In the genomic region with DNA sequence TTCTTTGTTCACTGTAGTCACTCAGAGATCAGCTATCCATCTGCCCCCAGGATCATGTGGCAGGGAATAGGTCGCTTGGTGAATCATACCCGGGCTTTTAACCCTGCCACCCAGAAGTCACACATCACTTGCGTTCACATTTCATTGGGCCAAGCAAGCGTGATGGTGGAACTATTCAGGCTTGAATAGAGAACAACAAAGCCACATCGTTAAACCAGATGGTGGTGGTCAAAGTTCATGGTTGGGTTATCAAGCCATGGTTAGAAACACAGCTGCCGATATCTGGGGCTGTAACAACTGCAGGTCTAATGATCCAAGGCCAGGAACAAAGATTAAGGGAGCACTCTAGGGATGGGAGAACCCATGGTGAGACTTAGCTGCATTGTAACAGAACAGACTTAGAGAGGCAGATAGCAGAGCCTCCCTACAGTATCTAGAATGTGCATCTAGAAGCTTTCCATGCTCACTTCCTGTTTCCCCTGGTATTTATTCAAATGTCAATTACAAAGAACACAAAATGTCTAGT, we compare ENCODE assay signal across 9 cellular contexts. TPM values are rescaled to one million over a fixed set of nuclear protein-coding genes. Genes with fewer than 3 reads are reported as not detected.
DNase-seq lines count a peak whose midpoint lies in the region; ATAC-seq, FAIRE-seq and TF ChIP-seq lines count a peak whose summit lies in the region.
"Had no signal": no experiment of that assay in that cellular context is flagged by ENCODE, and none has a peak within 500 bp of the region (broad histone marks: within the 10 kb centered on the region; RNA-seq: fewer than 3 reads in every experiment).

No MANE protein-coding gene starts in this region.

- DNase-seq in NCI-H146 (lab: John Stamatoyannopoulos, UW), result peak; percentile 59
- peak; percentile 59 to 66 for DNase-seq in memory B cell (ENCODE audit: low spot score in 2 of 2)
- DNase-seq in endothelial cell (ENCODE audit: low spot score), result no peak
- DNase-seq in urothelium cell line (ENCODE audit: low spot score), result no peak
- DNase-seq in HuH-7.5 (ENCODE audit: low spot score), result no peak
- DNase-seq in lower lobe of right lung, result no peak

- H3K27ac ChIP-seq in lower lobe of right lung, result no peak overlapping the region

- intact Hi-C loops in lower lobe of right lung (cut with DNase I), result no loop called here

- FAIRE-seq in urothelium cell line (lab: Jason Lieb, UNC), result no peak

- H3K9me3 ChIP-seq in lower lobe of right lung, result no peaks in the 10 kb centered on the region

- no peaks in the 10 kb centered on the region for H3K27me3 Mint-ChIP-seq in memory B cell
- no peaks in the 10 kb centered on the region for H3K27me3 Mint-ChIP-seq in endothelial cell (ENCODE audit: unreplicated experiment)

- H3K9me3 Mint-ChIP-seq in memory B cell, result peaks cover 9% of the 10 kb centered on the region
- H3K9me3 Mint-ChIP-seq in endothelial cell (ENCODE audit: unreplicated experiment), result no peaks in the 10 kb centered on the region

- ATAC-seq in GM18867 (IDR thresholded peaks at IDR 0.05; ENCODE audit: unreplicated experiment) (peak; percentile 81), HG02610 (IDR thresholded peaks at IDR 0.05; ENCODE audit: unreplicated experiment) (peak; percentile 81), memory B cell (ENCODE audit: low read depth) (peak; percentile 83), lower lobe of right lung (no peak)

- no peak for TF ChIP-seq CTCF in endothelial cell (IDR thresholded peaks at IDR 0.05; ENCODE audit: unreplicated experiment)
- no peak for TF ChIP-seq CTCF in lower lobe of right lung (IDR thresholded peaks at IDR 0.05)

- H3K27ac Mint-ChIP-seq in memory B cell (peak overlapping the region; percentile 98), endothelial cell (ENCODE audit: unreplicated experiment) (no peak overlapping the region)

- H3K27me3 ChIP-seq in lower lobe of right lung (ENCODE audit: low read depth), result no peaks in the 10 kb centered on the region

- H3K4me1 Mint-ChIP-seq in memory B cell (peaks cover 56% of the 10 kb centered on the region), endothelial cell (ENCODE audit: unreplicated experiment) (no peaks in the 10 kb centered on the region)

- H3K4me1 ChIP-seq in lower lobe of right lung, result no peaks in the 10 kb centered on the region

- peak overlapping the region; percentile 89 for H3K4me3 Mint-ChIP-seq in memory B cell
- H3K4me3 Mint-ChIP-seq in endothelial cell (ENCODE audit: unreplicated experiment), result no peak overlapping the region

- H3K36me3 Mint-ChIP-seq in memory B cell (peaks cover 17% of the 10 kb centered on the region), endothelial cell (ENCODE audit: low read depth, unreplicated experiment) (no peaks in the 10 kb centered on the region)

- H3K4me3 ChIP-seq in lower lobe of right lung, result no peak overlapping the region

- no peaks in the 10 kb centered on the region for H3K36me3 ChIP-seq in lower lobe of right lung

RNA-seq across cellular contexts. Expression of a gene that starts 40.0 kb away (rescaled TPM):
- total RNA-seq in endothelial cell (ENCODE audit: unreplicated experiment), result not detected
- total RNA-seq in lower lobe of right lung, result 214 TPM

RNA-seq across cellular contexts. Expression of a gene that starts 58.4 kb away (rescaled TPM):
- total RNA-seq in endothelial cell (ENCODE audit: unreplicated experiment) (not detected), lower lobe of right lung (not detected)
- total RNA-seq: fibroblast of lung had no signal

Comparison
In these comparisons a context has a peak if more than half of its experiments do, and no peak if none do; other contexts are left out.
1. ATAC-seq: peak in GM18867 (single experiment), HG02610 (single experiment) and memory B cell (single experiment); none in lower lobe of right lung (0 of 2).
2. DNase-seq: peak in NCI-H146 (single experiment) and memory B cell (2 of 2); none in endothelial cell (single experiment), urothelium cell line (single experiment), HuH-7.5 (single experiment) and lower lobe of right lung (single experiment).
3. RNA of a gene that starts 40.0 kb away (total RNA-seq): 214 TPM in lower lobe of right lung (single experiment); not detected in endothelial cell (single experiment); every median in the first group is over 100 times any median in the second.